Comparison of ENCODE assay signal across 8 cellular contexts in the genomic region with DNA sequence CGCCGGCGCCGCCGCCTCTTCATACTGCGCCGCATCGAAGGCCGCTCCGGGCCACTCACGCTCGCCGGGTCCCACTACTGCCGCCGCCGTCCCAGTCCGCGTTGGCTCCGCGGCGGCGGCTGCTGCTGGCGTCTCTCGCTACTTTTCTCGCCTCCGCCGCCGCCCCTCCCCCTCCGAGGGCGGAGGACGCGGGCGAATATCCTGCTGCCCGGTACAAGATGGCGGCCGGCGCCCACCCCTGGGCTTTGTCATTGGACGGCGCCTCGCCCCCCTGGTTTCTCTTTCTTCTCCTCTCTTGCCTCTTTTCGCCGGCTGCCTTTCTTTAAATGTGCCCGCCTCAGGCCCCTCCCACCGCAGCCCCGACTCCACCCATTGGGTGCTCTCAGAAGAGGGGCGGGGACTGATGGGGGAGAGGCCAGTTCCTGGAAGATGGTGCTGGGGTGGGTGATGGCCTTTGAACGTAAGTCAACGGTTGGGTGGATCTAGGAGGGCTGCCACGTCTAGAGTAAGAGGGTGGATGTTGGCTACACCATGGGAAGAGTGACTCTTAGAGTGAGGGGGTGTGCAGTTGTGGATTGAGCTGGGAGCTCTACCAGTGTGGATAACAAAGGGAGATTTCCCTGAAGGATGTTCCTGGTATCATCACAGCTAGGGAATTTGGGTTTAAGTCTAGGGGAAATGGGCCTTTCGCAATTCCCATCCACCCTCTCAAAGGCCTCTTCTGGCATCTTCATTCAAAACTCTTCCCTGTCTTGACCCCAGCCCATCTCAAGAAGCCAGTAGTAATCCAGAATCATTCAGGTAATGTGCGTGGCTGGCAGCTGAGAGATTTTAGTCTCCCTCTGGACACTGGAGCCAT. TPM values are rescaled to one million over a fixed set of nuclear protein-coding genes. Genes with fewer than 3 reads are reported as not detected.
DNase-seq lines count a peak whose midpoint lies in the region; ATAC-seq and TF ChIP-seq lines count a peak whose summit lies in the region.

A gene (minus strand): TSS at position 297 of the 859 bp plus-strand sequence. CDS start 262 bp downstream, at position 35.

- peak within 1 kb of the TSS; percentile 86 for H3K4me3 Mint-ChIP-seq in natural killer cell treated with Interleukin-12 subunit alpha and Interleukin-12 subunit beta and Interleukin-15 and Interleukin-18, amount 100 ng/mL, for 72 hours

- H3K4me3 ChIP-seq in fibroblast of mammary gland (ENCODE audit: control insufficient read depth, low read depth, low read length) = peak within 1 kb of the TSS; percentile 81

- peak; percentile 72 for ATAC-seq in GM21825 (IDR thresholded peaks at IDR 0.05; ENCODE audit: unreplicated experiment)
- ATAC-seq in natural killer cell treated with Interleukin-12 subunit alpha and Interleukin-12 subunit beta and Interleukin-15 and Interleukin-18, amount 100 ng/mL, for 72 hours = peak; percentile 92 to 94
- ATAC-seq in stimulated activated naive CD8-positive, alpha-beta T cell treated with anti-CD3 and anti-CD28 coated beads, Interleukin-15, Interleukin-2, amounts not matched to agents 100 U/mL and 50 U/mL, for 24 hours = peak; percentile 86

- TF ChIP-seq CTCF in fibroblast of mammary gland (conservative IDR thresholded peaks at IDR 0.05; ENCODE audit: control insufficient read depth, insufficient read depth, low read depth, low read length) = no peak

- H3K9me3 Mint-ChIP-seq in natural killer cell treated with Interleukin-12 subunit alpha and Interleukin-12 subunit beta and Interleukin-15 and Interleukin-18, amount 100 ng/mL, for 72 hours = no peaks in the 10 kb centered on the region

- peak within 1 kb of the TSS; percentile 74 to 92 for H3K27ac Mint-ChIP-seq in natural killer cell treated with Interleukin-12 subunit alpha and Interleukin-12 subunit beta and Interleukin-15 and Interleukin-18, amount 100 ng/mL, for 72 hours

- H3K27me3 Mint-ChIP-seq in natural killer cell treated with Interleukin-12 subunit alpha and Interleukin-12 subunit beta and Interleukin-15 and Interleukin-18, amount 100 ng/mL, for 72 hours = no peaks in the 10 kb centered on the region

- H3K4me1 Mint-ChIP-seq in natural killer cell treated with Interleukin-12 subunit alpha and Interleukin-12 subunit beta and Interleukin-15 and Interleukin-18, amount 100 ng/mL, for 72 hours (ENCODE audit: low read depth in 2 of 2) = peaks cover 17 to 23% of the 10 kb centered on the region in 2 donors

- H3K36me3 Mint-ChIP-seq in natural killer cell treated with Interleukin-12 subunit alpha and Interleukin-12 subunit beta and Interleukin-15 and Interleukin-18, amount 100 ng/mL, for 72 hours = no peaks in the 10 kb centered on the region

- DNase-seq in DMS79 (lab: John Stamatoyannopoulos, UW) = peak; percentile 89
- DNase-seq in Kasumi-1 (lab: John Stamatoyannopoulos, UW) = peak; percentile 90 to 91
- peak; percentile 95 for DNase-seq in RPMI8226
- DNase-seq in activated T-helper 1 cell treated with anti-CD3 and anti-CD28 coated beads, Interleukin-2, amount 50 U/mL, for 16 hours (ENCODE audit: low read depth in 1 of 2, low spot score in 1 of 2) = peak; percentile 81 to 86
- DNase-seq in fibroblast of mammary gland (ENCODE audit: low read depth) = peak; percentile 93
- DNase-seq in natural killer cell treated with Interleukin-12 subunit alpha and Interleukin-12 subunit beta and Interleukin-15 and Interleukin-18, amount 100 ng/mL, for 72 hours (ENCODE audit: low spot score) = peak; percentile 96
- peak; percentile 94 for DNase-seq in stimulated activated naive CD8-positive, alpha-beta T cell treated with anti-CD3 and anti-CD28 coated beads, Interleukin-15, Interleukin-2, amounts not matched to agents 100 U/mL and 50 U/mL, for 24 hours

RNA-seq across cellular contexts. Expression of the gene that starts here (rescaled TPM):
- total RNA-seq in natural killer cell treated with Interleukin-12 subunit alpha and Interleukin-12 subunit beta and Interleukin-15 and Interleukin-18, amount 100 ng/mL, for 72 hours = 10 to 100 TPM; 28.0 to 42.7 TPM

Comparison
In these comparisons a context has a peak if more than half of its experiments do, and no peak if none do; other contexts are left out.
1. Peak in every context shown above with its lines: DNase-seq, ATAC-seq and H3K4me3 ChIP-seq.